In genomic region chr7:76063114-76063513, GRCh38 we compare ENCODE assay signal across 19 cellular contexts.
"Had no signal": no experiment of that assay in that cellular context is flagged by ENCODE, and none has a peak within 500 bp of the region (broad histone marks: within the 10 kb centered on the region; RNA-seq: fewer than 3 reads in every experiment).

No MANE protein-coding gene starts in this region.

- H3K4me3 ChIP-seq: colonic mucosa, heart right ventricle, lung, spleen, thoracic aorta, upper lobe of left lung had no signal

- H3K9me3 ChIP-seq: colonic mucosa, heart right ventricle, spleen, thoracic aorta, upper lobe of left lung had no signal

- FAIRE-seq: astrocyte had no signal

- ATAC-seq: activated CD8-positive, alpha-beta memory T cell treated with anti-CD3 and anti-CD28 coated beads, Interleukin-2, amount 10 ng/mL, durations not matched to agents 7 days and 5 days; naive thymus-derived CD4-positive, alpha-beta T cell; T-helper 17 cell had no signal

- H3K27me3 ChIP-seq: colonic mucosa, heart right ventricle, spleen, upper lobe of left lung had no signal

- H3K27ac ChIP-seq: colonic mucosa, spleen, thoracic aorta, upper lobe of left lung had no signal

- DNase-seq: activated CD4-positive, alpha-beta memory T cell treated with anti-CD3 and anti-CD28 coated beads for 36 hours; activated CD4-positive, alpha-beta T cell treated with anti-CD3 and anti-CD28 coated beads for 48 hours; activated CD8-positive, alpha-beta memory T cell treated with anti-CD3 and anti-CD28 coated beads, Interleukin-2, amount 10 ng/mL, durations not matched to agents 7 days and 5 days; activated naive CD8-positive, alpha-beta T cell treated with anti-CD3 and anti-CD28 coated beads for 36 hours; activated T-cell treated with anti-CD3 and anti-CD28 coated beads for 4 hours; foreskin fibroblast; islet precursor cell; naive thymus-derived CD4-positive, alpha-beta T cell; retina; stimulated activated CD4-positive, alpha-beta T cell treated with anti-CD3 and anti-CD28 coated beads, Interleukin-4, amount 100 ng/mL, for 1 hour; stimulated activated naive CD4-positive, alpha-beta T cell treated with Interleukin-2 at 50 U/mL for 16 hours; T-helper 17 cell had no signal

- H3K4me1 ChIP-seq: colonic mucosa, upper lobe of left lung had no signal
